In genomic region chr13:98942997-98943396, GRCh38 we compare ENCODE assay signal across 19 cellular contexts.
"Had no signal": no experiment of that assay in that cellular context is flagged by ENCODE, and none has a peak within 500 bp of the region (broad histone marks: within the 10 kb centered on the region; RNA-seq: fewer than 3 reads in every experiment).

No MANE protein-coding gene starts in this region.

- H3K27me3 ChIP-seq: body of pancreas, neural progenitor cell, stomach, testis, upper lobe of right lung had no signal

- H3K27ac ChIP-seq: body of pancreas, coronary artery, neural progenitor cell, stomach, testis, upper lobe of right lung had no signal

- H3K4me2 ChIP-seq: neural progenitor cell had no signal

- ATAC-seq: activated CD8-positive, alpha-beta T cell treated with anti-CD3 and anti-CD28 coated beads for 36 hours; activated T-cell treated with anti-CD3 and anti-CD28 coated beads, Interleukin-2, amount 50 U/mL, for 72 hours; body of pancreas; left lobe of liver; sciatic nerve; upper lobe of right lung; WTC11 had no signal

- H3K4me3 ChIP-seq: body of pancreas, coronary artery, neural progenitor cell, stomach, testis, upper lobe of right lung had no signal

- H3K9ac ChIP-seq: neural progenitor cell had no signal

- FAIRE-seq: TTC549 had no signal

- H3K4me1 ChIP-seq: body of pancreas, testis, upper lobe of right lung had no signal

- H2AFZ ChIP-seq: neural progenitor cell had no signal

- H3K9me3 ChIP-seq: body of pancreas, stomach, testis, upper lobe of right lung had no signal

- DNase-seq: activated CD4-positive, alpha-beta T cell treated with anti-CD3 and anti-CD28 coated beads for 48 hours; activated CD8-positive, alpha-beta T cell treated with anti-CD3 and anti-CD28 coated beads for 36 hours; activated gamma-delta T cell treated with Interleukin-2 at 50 U/mL for 16 hours; activated T-cell treated with anti-CD3 and anti-CD28 coated beads, Interleukin-2, amount 50 U/mL, for 72 hours; amygdala; body of pancreas; foreskin melanocyte; immature natural killer cell; naive B cell; stomach; SW 1271; testis; upper lobe of right lung had no signal

- H3K36me3 ChIP-seq: neural progenitor cell, stomach, upper lobe of right lung had no signal
